Comparison of ENCODE assay signal across 22 cellular contexts in genomic region chr7:123789200-123789784, GRCh38. TPM values are rescaled to one million over a fixed set of nuclear protein-coding genes. Genes with fewer than 3 reads are reported as not detected.
"Had no signal": no experiment of that assay in that cellular context is flagged by ENCODE, and none has a peak within 500 bp of the region (broad histone marks: within the 10 kb centered on the region; RNA-seq: fewer than 3 reads in every experiment).

No MANE protein-coding gene starts in this region.

- H3K27me3 Mint-ChIP-seq: type B pancreatic cell had no signal

- H3K27ac Mint-ChIP-seq: activated naive CD8-positive, alpha-beta T cell; effector memory CD8-positive, alpha-beta T cell; naive thymus-derived CD8-positive, alpha-beta T cell; type B pancreatic cell had no signal

- H3K9me3 ChIP-seq: left ventricle myocardium inferior, ovary, stomach had no signal

- H3K4me3 ChIP-seq: left ventricle myocardium inferior, ovary, smooth muscle cell, stomach had no signal

- H3K9me3 Mint-ChIP-seq: effector memory CD8-positive, alpha-beta T cell; naive thymus-derived CD8-positive, alpha-beta T cell; type B pancreatic cell had no signal

- H3K27me3 ChIP-seq: ovary, stomach had no signal

- H3K36me3 ChIP-seq: left ventricle myocardium inferior, ovary, stomach had no signal

- H3K4me1 Mint-ChIP-seq: naive thymus-derived CD8-positive, alpha-beta T cell had no signal

- H3K4me2 ChIP-seq: smooth muscle cell had no signal

- DNase-seq: activated CD4-positive, alpha-beta T cell treated with anti-CD3 and anti-CD28 coated beads for 1 hour; activated CD8-positive, alpha-beta memory T cell treated with anti-CD3 and anti-CD28 coated beads for 24 hours; activated CD8-positive, alpha-beta memory T cell treated with anti-CD3 and anti-CD28 coated beads, Interleukin-2, amount 50 U/mL, for 48 hours; activated gamma-delta T cell; amygdala; effector memory CD8-positive, alpha-beta T cell; kidney; left ventricle myocardium inferior; mesenchymal stem cell; naive thymus-derived CD8-positive, alpha-beta T cell; ovary; stimulated activated CD4-positive, alpha-beta T cell treated with anti-CD3 and anti-CD28 coated beads, Interleukin-4, amount 100 ng/mL, for 1 hour; stomach; T-helper 1 cell; T-helper 9 cell had no signal

- H3K4me3 Mint-ChIP-seq: activated naive CD8-positive, alpha-beta T cell; effector memory CD8-positive, alpha-beta T cell; naive thymus-derived CD8-positive, alpha-beta T cell; type B pancreatic cell had no signal

- H3K4me1 ChIP-seq: left ventricle myocardium inferior had no signal

- ATAC-seq: effector memory CD8-positive, alpha-beta T cell; naive thymus-derived CD8-positive, alpha-beta T cell; sciatic nerve had no signal

- H3K27ac ChIP-seq: left ventricle myocardium inferior, ovary, stomach had no signal

- H3K36me3 Mint-ChIP-seq: activated naive CD8-positive, alpha-beta T cell; naive thymus-derived CD8-positive, alpha-beta T cell; type B pancreatic cell had no signal

RNA-seq across cellular contexts. Expression of gene HYAL4, which starts 55.7 kb away (rescaled TPM):
- total RNA-seq: frontal cortex; kidney; left ventricle myocardium inferior; mucosa of gallbladder; naive thymus-derived CD8-positive, alpha-beta T cell; sciatic nerve; smooth muscle cell; stomach; temporal lobe had no signal
- polyA plus RNA-seq: naive thymus-derived CD8-positive, alpha-beta T cell; ovary; smooth muscle cell had no signal
